13 cellular contexts compared by ENCODE assay signal in genomic region chr15:100105101-100105500, GRCh38.
DNase-seq lines count a peak whose midpoint lies in the region; ATAC-seq and TF ChIP-seq lines count a peak whose summit lies in the region.
"Had no signal": no experiment of that assay in that cellular context is flagged by ENCODE, and none has a peak within 500 bp of the region (broad histone marks: within the 10 kb centered on the region; RNA-seq: fewer than 3 reads in every experiment).

No MANE protein-coding gene starts in this region.

- no peak for TF ChIP-seq POLR2A in sigmoid colon (IDR thresholded peaks at IDR 0.05)

- ATAC-seq in RWPE2 (ENCODE audit: low read depth) (no peak), upper lobe of right lung (no peak), GM21526 (IDR thresholded peaks at IDR 0.05; ENCODE audit: low FRiP score, unreplicated experiment) (no peak), HG03175 (IDR thresholded peaks at IDR 0.05; ENCODE audit: unreplicated experiment) (no peak)
- ATAC-seq: GM23338 had no signal

- intact Hi-C loops in sigmoid colon (cut with DNase I): no loop called here
- intact Hi-C loops in upper lobe of right lung (cut with DNase I): no loop called here

- H3K27ac ChIP-seq in RWPE2 (ENCODE audit: poor library complexity, severe bottlenecking): no peak overlapping the region
- H3K27ac ChIP-seq in sigmoid colon: no peak overlapping the region
- no peak overlapping the region for H3K27ac ChIP-seq in upper lobe of right lung
- H3K27ac ChIP-seq: BLaER1 had no signal

- DNase-seq in activated effector memory CD4-positive, alpha-beta T cell treated with anti-CD3 and anti-CD28 coated beads, Interleukin-2, amount 50 U/mL, for 16 hours: peak; percentile 24
- no peak for DNase-seq in activated effector memory CD4-positive, alpha-beta T cell treated with Interleukin-2 at 50 U/mL for 16 hours
- peak; percentile 38 for DNase-seq in RWPE2 (ENCODE audit: low spot score)
- DNase-seq in sigmoid colon: peak; percentile 18
- peak; percentile 23 for DNase-seq in upper lobe of right lung
- no peak for DNase-seq in DMS 273 treated with DMSO at 0.1 percent for 48 hours (lab: John Stamatoyannopoulos, UW)
- DNase-seq: 8988T, AML-193, H7 had no signal

- H3K27me3 ChIP-seq in RWPE2 (ENCODE audit: insufficient read depth, poor library complexity, severe bottlenecking) (no peaks in the 10 kb centered on the region), sigmoid colon (no peaks in the 10 kb centered on the region), upper lobe of right lung (no peaks in the 10 kb centered on the region)
- H3K27me3 ChIP-seq: BLaER1 had no signal

- TF ChIP-seq EP300 in sigmoid colon (IDR thresholded peaks at IDR 0.05): no peak

- 95% methylated on average over 6 of the region's 6 CpGs for WGBS in sigmoid colon, 2 donors

- TF ChIP-seq CTCF in RWPE2 (IDR thresholded peaks at IDR 0.05; ENCODE audit: poor library complexity, severe bottlenecking): no peak
- TF ChIP-seq CTCF in sigmoid colon (IDR thresholded peaks at IDR 0.05): no peak
- no peak for TF ChIP-seq CTCF in upper lobe of right lung (IDR thresholded peaks at IDR 0.05)

- H3K9me3 ChIP-seq in RWPE2 (ENCODE audit: severe bottlenecking) (no peaks in the 10 kb centered on the region), sigmoid colon (no peaks in the 10 kb centered on the region), upper lobe of right lung (no peaks in the 10 kb centered on the region)
- H3K9me3 ChIP-seq: BLaER1 had no signal

- H3K4me1 ChIP-seq in RWPE2 (ENCODE audit: insufficient read depth, poor library complexity, severe bottlenecking) (no peaks in the 10 kb centered on the region), sigmoid colon (no peaks in the 10 kb centered on the region), upper lobe of right lung (no peaks in the 10 kb centered on the region)

- no peak overlapping the region for H3K4me3 ChIP-seq in RWPE2 (ENCODE audit: severe bottlenecking)
- H3K4me3 ChIP-seq in sigmoid colon: no peak overlapping the region
- H3K4me3 ChIP-seq in upper lobe of right lung: no peak overlapping the region
- H3K4me3 ChIP-seq: BLaER1, GM23338 had no signal

- H3K36me3 ChIP-seq in RWPE2 (ENCODE audit: low read depth) (no peaks in the 10 kb centered on the region), sigmoid colon (no peaks in the 10 kb centered on the region), upper lobe of right lung (no peaks in the 10 kb centered on the region)
- H3K36me3 ChIP-seq: BLaER1 had no signal

Comparison
In these comparisons a context has a peak if more than half of its experiments do, and no peak if none do; other contexts are left out.
1. DNase-seq: peak in activated effector memory CD4-positive, alpha-beta T cell treated with anti-CD3 and anti-CD28 coated beads, Interleukin-2, amount 50 U/mL, for 16 hours (single experiment), RWPE2 (single experiment), sigmoid colon (single experiment) and upper lobe of right lung (single experiment); none in activated effector memory CD4-positive, alpha-beta T cell treated with Interleukin-2 at 50 U/mL for 16 hours (single experiment) and DMS 273 treated with DMSO at 0.1 percent for 48 hours (single experiment).